ENCODE assay signal across 8 cellular contexts in genomic region chr10:45672201-45673073, GRCh38.
DNase-seq lines count a peak whose midpoint lies in the region; ATAC-seq and TF ChIP-seq lines count a peak whose summit lies in the region.

ZFAND4 (minus strand) TSS chr10:45672772; CDS start chr10:45663725, 9,047 bp downstream.

- peak within 1 kb of the TSS; percentile 91 for H3K4me3 ChIP-seq in AG10803 (ENCODE audit: low read length)
- H3K4me3 ChIP-seq in choroid plexus epithelial cell (ENCODE audit: low read depth, low read length): peak within 1 kb of the TSS; percentile 88

- TF ChIP-seq CTCF in AG10803 (conservative IDR thresholded peaks at IDR 0.05; ENCODE audit: low read length) (peak; percentile 39), choroid plexus epithelial cell (conservative IDR thresholded peaks at IDR 0.05; ENCODE audit: low read depth, low read length) (peak; percentile 49)

- peak; percentile 75 for TF ChIP-seq POLR2A in GM18951 (IDR thresholded peaks at IDR 0.05; ENCODE audit: extremely low read depth, insufficient read depth, insufficient read length)

- in situ Hi-C loops in GM18951 (cut with MboI; ENCODE audit: low sequenced_read_pairs, unreplicated experiment): loop anchor here (10.0 kb wide), 1 partner anchor 208 kb away; no protein-coding TSS in a partner anchor

- DNase-seq in AG10803 (ENCODE audit: low read depth): peak; percentile 98
- peak; percentile 91 for DNase-seq in NCI-H345 (lab: John Stamatoyannopoulos, UW)
- peak; percentile 86 to 93 for DNase-seq in activated CD4-positive, alpha-beta T cell treated with anti-CD3 and anti-CD28 coated beads for 24 hours (ENCODE audit: low read depth in 2 of 2)
- DNase-seq in choroid plexus epithelial cell (ENCODE audit: low read depth): peak; percentile 99
- peak; percentile 90 to 92 for DNase-seq in stimulated activated CD4-positive, alpha-beta T cell treated with anti-CD3 and anti-CD28 coated beads, Interleukin-1b, Interleukin-23, amount 100 ng/mL, for 4 hours (ENCODE audit: low read depth in 2 of 2)

- H3K27ac ChIP-seq in layer of hippocampus (ENCODE audit: low read depth, low read length): peak within 1 kb of the TSS; percentile 76

- H3K27me3 ChIP-seq in layer of hippocampus (ENCODE audit: control insufficient read depth, insufficient read depth, low read length): no peaks in the 10 kb centered on the region

- peak; percentile 98 for ATAC-seq in HG03196 (IDR thresholded peaks at IDR 0.05; ENCODE audit: unreplicated experiment)

Comparison
In these comparisons a context has a peak if more than half of its experiments do, and no peak if none do; other contexts are left out.
1. Peak in every context shown above with its lines: DNase-seq, ATAC-seq, H3K4me3 ChIP-seq and H3K27ac ChIP-seq.